Comparison of ENCODE assay signal across 10 cellular contexts in genomic region chr7:70775570-70776156, GRCh38.
DNase-seq lines count a peak whose midpoint lies in the region; ATAC-seq lines count a peak whose summit lies in the region.
"Had no signal": no experiment of that assay in that cellular context is flagged by ENCODE, and none has a peak within 500 bp of the region (broad histone marks: within the 10 kb centered on the region; RNA-seq: fewer than 3 reads in every experiment).

No MANE protein-coding gene starts in this region.

- peak; percentile 10 for DNase-seq in ACHN
- peak; percentile 12 for DNase-seq in NCI-H748 treated with DMSO at 0.1 percent for 48 hours (lab: John Stamatoyannopoulos, UW)
- peak; percentile 18 for DNase-seq in fibroblast of peridontal ligament (ENCODE audit: extremely low read depth)
- DNase-seq in NCI-H2081 treated with DMSO at 0.1 percent for 48 hours (lab: John Stamatoyannopoulos, UW), result no peak
- no peak for DNase-seq in SKM-1 treated with dmso at 0.1 percent for 144 hours (lab: John Stamatoyannopoulos, UW; ENCODE audit: unreplicated experiment)
- DNase-seq in NOMO-1 (lab: John Stamatoyannopoulos, UW; ENCODE audit: unreplicated experiment in 2 of 2), result no peak
- DNase-seq: DMS153, NCI-H526 treated with DMSO at 0.1 percent for 48 hours had no signal

- in situ Hi-C loops in ACHN (cut with HindIII; ENCODE audit: low pct_ligation_motif_present, low pct_unique_long_range_greater_than_20kb, low sequenced_read_pairs), result no loop called here

- ATAC-seq in GM18511 (IDR thresholded peaks at IDR 0.05; ENCODE audit: unreplicated experiment) (peak; percentile 84), GM19324 (IDR thresholded peaks at IDR 0.05; ENCODE audit: low FRiP score, unreplicated experiment) (no peak)

Comparison
In these comparisons a context has a peak if more than half of its experiments do, and no peak if none do; other contexts are left out.
1. DNase-seq: peak in ACHN (single experiment), NCI-H748 treated with DMSO at 0.1 percent for 48 hours (single experiment) and fibroblast of peridontal ligament (single experiment); none in NCI-H2081 treated with DMSO at 0.1 percent for 48 hours (single experiment), SKM-1 treated with dmso at 0.1 percent for 144 hours (single experiment) and NOMO-1 (0 of 2).